Comparison of ENCODE assay signal across 21 cellular contexts in genomic region chr1:217907504-217907903, GRCh38.
DNase-seq lines count a peak whose midpoint lies in the region; ATAC-seq, FAIRE-seq and TF ChIP-seq lines count a peak whose summit lies in the region.
"Had no signal": no experiment of that assay in that cellular context is flagged by ENCODE, and none has a peak within 500 bp of the region (broad histone marks: within the 10 kb centered on the region; RNA-seq: fewer than 3 reads in every experiment).

No MANE protein-coding gene starts in this region.

- H3K4me3 Mint-ChIP-seq in natural killer cell = no peak overlapping the region
- H3K4me3 Mint-ChIP-seq: activated naive CD8-positive, alpha-beta T cell; activated T-cell treated with anti-CD3 and anti-CD28 coated beads, Interleukin-2, amount 50 U/mL, for 4 hours; CD4-positive, CD25-positive, alpha-beta regulatory T cell; stimulated activated naive B cell treated with anti-CD40 and anti-IgM and Interleukin-4, amounts not matched to agents 10 μg/mL and 1 μg/mL and 100 μg/mL, for 72 hours had no signal

- no peaks in the 10 kb centered on the region for H3K4me1 Mint-ChIP-seq in natural killer cell
- H3K4me1 Mint-ChIP-seq: CD4-positive, CD25-positive, alpha-beta regulatory T cell; stimulated activated naive B cell treated with anti-CD40 and anti-IgM and Interleukin-4, amounts not matched to agents 10 μg/mL and 1 μg/mL and 100 μg/mL, for 72 hours had no signal

- no peak for TF ChIP-seq CTCF in bronchial epithelial cell (IDR thresholded peaks at IDR 0.05; ENCODE audit: insufficient read depth, low read length, severe bottlenecking)
- TF ChIP-seq CTCF in natural killer cell (IDR thresholded peaks at IDR 0.05) = no peak

- peak; percentile 11 for DNase-seq in SKM-1 (lab: John Stamatoyannopoulos, UW; ENCODE audit: unreplicated experiment)
- DNase-seq in SKM-1 treated with dmso at 0.1 percent for 144 hours (lab: John Stamatoyannopoulos, UW; ENCODE audit: unreplicated experiment) = no peak
- DNase-seq in MV-4-11 (lab: John Stamatoyannopoulos, UW) = peak; percentile 87
- DNase-seq in bronchial epithelial cell (ENCODE audit: low read depth) = peak; percentile 60
- peak; percentile 59 for DNase-seq in stromal cell of bone marrow (ENCODE audit: low read depth)
- DNase-seq in natural killer cell = no peak
- DNase-seq in posterior vena cava (ENCODE audit: low spot score) = no peak
- DNase-seq in kidney glomerular epithelial cell (lab: John Stamatoyannopoulos, UW) = no peak
- DNase-seq: ACHN; activated CD4-positive, alpha-beta T cell treated with anti-CD3 and anti-CD28 coated beads, Interleukin-2, amount 50 U/mL, for 48 hours; activated T-cell treated with anti-CD3 and anti-CD28 coated beads, Interleukin-2, amount 50 U/mL, for 4 hours; CD4-positive, CD25-positive, alpha-beta regulatory T cell; left ventricle myocardium superior; NCI-H2029; NCI-H510A treated with DMSO at 0.1 percent for 48 hours; pancreas; spleen; stimulated activated naive B cell treated with anti-CD40 and anti-IgM and Interleukin-4, amounts not matched to agents 10 μg/mL and 1 μg/mL and 100 μg/mL, for 72 hours; SW 1271 had no signal

- H3K27ac Mint-ChIP-seq in natural killer cell = no peak overlapping the region
- H3K27ac Mint-ChIP-seq: activated naive CD8-positive, alpha-beta T cell; CD4-positive, CD25-positive, alpha-beta regulatory T cell; stimulated activated naive B cell treated with anti-CD40 and anti-IgM and Interleukin-4, amounts not matched to agents 10 μg/mL and 1 μg/mL and 100 μg/mL, for 72 hours had no signal

- intact Hi-C loops in natural killer cell (cut with micrococcal nuclease) = no loop called here
- intact Hi-C loops in posterior vena cava (cut with DNase I) = no loop called here

- H3K36me3 ChIP-seq in bronchial epithelial cell (ENCODE audit: control insufficient read depth, insufficient read depth, low read length) = no peaks in the 10 kb centered on the region
- H3K36me3 ChIP-seq: cardiac muscle cell, pancreas, spleen had no signal

- no peak for ATAC-seq in natural killer cell
- ATAC-seq: activated T-cell treated with anti-CD3 and anti-CD28 coated beads, Interleukin-2, amount 50 U/mL, for 4 hours; left ventricle myocardium superior; pancreas; stimulated activated naive B cell treated with anti-CD40 and anti-IgM and Interleukin-4, amounts not matched to agents 10 μg/mL and 1 μg/mL and 100 μg/mL, for 72 hours had no signal

- H3K27me3 Mint-ChIP-seq in natural killer cell (ENCODE audit: low read depth in 2 of 2) = no peaks in the 10 kb centered on the region
- H3K27me3 Mint-ChIP-seq: activated naive CD8-positive, alpha-beta T cell; CD4-positive, CD25-positive, alpha-beta regulatory T cell; stimulated activated naive B cell treated with anti-CD40 and anti-IgM and Interleukin-4, amounts not matched to agents 10 μg/mL and 1 μg/mL and 100 μg/mL, for 72 hours had no signal

- H3K27me3 ChIP-seq in bronchial epithelial cell (ENCODE audit: control insufficient read depth, insufficient read depth, low read length) = no peaks in the 10 kb centered on the region
- H3K27me3 ChIP-seq: cardiac muscle cell, pancreas, spleen had no signal

- no peaks in the 10 kb centered on the region for H3K36me3 Mint-ChIP-seq in natural killer cell
- H3K36me3 Mint-ChIP-seq: activated naive CD8-positive, alpha-beta T cell; CD4-positive, CD25-positive, alpha-beta regulatory T cell; stimulated activated naive B cell treated with anti-CD40 and anti-IgM and Interleukin-4, amounts not matched to agents 10 μg/mL and 1 μg/mL and 100 μg/mL, for 72 hours had no signal

- H3K4me3 ChIP-seq in bronchial epithelial cell (ENCODE audit: low read depth, low read length) = no peak overlapping the region
- H3K4me3 ChIP-seq: cardiac muscle cell, pancreas, spleen had no signal

- FAIRE-seq in bronchial epithelial cell (lab: Jason Lieb, UNC) = no peak
- FAIRE-seq: pancreas had no signal

- H3K9me3 Mint-ChIP-seq in natural killer cell = peaks cover 14 to 17% of the 10 kb centered on the region in 2 donors

Comparison
In these comparisons a context has a peak if more than half of its experiments do, and no peak if none do; other contexts are left out.
1. DNase-seq: peak in SKM-1 (single experiment), MV-4-11 (single experiment), bronchial epithelial cell (single experiment) and stromal cell of bone marrow (single experiment); none in SKM-1 treated with dmso at 0.1 percent for 144 hours (single experiment), natural killer cell (single experiment), posterior vena cava (single experiment) and kidney glomerular epithelial cell (single experiment).